ENCODE assay signal across 1 cellular context in the genomic region with DNA sequence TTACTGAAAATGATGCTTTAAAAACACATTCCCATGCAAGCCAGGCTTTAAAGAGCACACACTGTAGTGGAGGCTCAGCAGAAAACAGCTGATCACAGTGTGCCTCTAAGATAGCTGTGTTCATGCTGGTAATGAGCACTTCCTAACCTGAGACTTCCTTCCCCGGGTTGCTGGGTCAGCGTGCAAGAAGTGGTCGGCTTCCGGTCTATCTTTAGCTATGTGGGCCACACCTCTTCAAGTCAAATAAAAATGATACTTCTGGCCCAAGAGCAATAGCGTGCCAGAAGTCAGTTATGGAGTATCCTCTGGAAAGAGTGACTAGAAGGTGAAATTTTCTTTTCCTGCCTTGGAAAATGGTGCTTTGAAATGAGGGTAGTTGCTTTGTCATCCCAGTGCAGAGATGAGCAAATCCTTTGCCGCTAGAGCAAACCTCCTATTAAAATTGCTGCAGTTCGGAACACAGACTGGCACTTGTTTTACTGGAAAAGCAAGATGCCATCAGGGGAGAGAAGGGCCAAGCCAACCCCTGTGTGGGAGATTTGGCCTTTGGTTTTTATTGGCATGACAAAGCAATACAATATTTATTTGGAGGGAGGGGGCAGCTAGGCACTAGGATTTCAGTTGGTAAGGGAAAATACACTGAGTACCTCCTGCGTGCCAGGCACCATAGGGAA.
A peak's percentile ranks its signal among the peaks of the same experiment; 100 is the strongest.
TF ChIP-seq lines count a peak whose summit lies in the region.

No MANE protein-coding gene starts in this region.

TF ChIP-seq in K562, 482 proteins besides CTCF, POLR2A, EP300 and RAD21 (continued from another document and continues in another):
- TF ChIP-seq CUX1 (CRISPR knock-in tag; IDR thresholded peaks at IDR 0.05) (no peak), FOSL1 (tag; conservative IDR thresholded peaks at IDR 0.05) (no peak), ZNF143 (CRISPR knock-in tag; IDR thresholded peaks at IDR 0.05) (peak; percentile 17; the same call in 1 of the 2 replicates), TRIM25 (IDR thresholded peaks at IDR 0.05; ENCODE audit: borderline replicate concordance) (no peak), SAP30 (IDR thresholded peaks at IDR 0.05; ENCODE audit: borderline replicate concordance, insufficient read depth, low read depth, low read length, poor library complexity, severe bottlenecking) (no peak), KHSRP (IDR thresholded peaks at IDR 0.05) (no peak), NBN (IDR thresholded peaks at IDR 0.05; ENCODE audit: low read depth) (no peak), ZNF408 (CRISPR knock-in tag; IDR thresholded peaks at IDR 0.05; ENCODE audit: low read depth) (no peak), BMI1 (IDR thresholded peaks at IDR 0.05; ENCODE audit: low read length) (no peak), TCF3 (CRISPR knock-in tag; IDR thresholded peaks at IDR 0.05) (0 out of 2 replicates have a peak, but pooled peaks have one; percentile 33), SRSF1 (IDR thresholded peaks at IDR 0.05; ENCODE audit: low read depth, low read length) (no peak), MIER1 (IDR thresholded peaks at IDR 0.05; ENCODE audit: low read depth) (no peak), ETS2 (tag; IDR thresholded peaks at IDR 0.05; ENCODE audit: borderline replicate concordance, poor library complexity, severe bottlenecking) (no peak), ETV5 (CRISPR knock-in tag; IDR thresholded peaks at IDR 0.05; ENCODE audit: low read depth) (no peak), TEAD4 (IDR thresholded peaks at IDR 0.05; ENCODE audit: low read length) (no peak), TEAD4 (CRISPR knock-in tag; IDR thresholded peaks at IDR 0.05; ENCODE audit: borderline replicate concordance) (no peak), ZBTB17 (CRISPR knock-in tag; IDR thresholded peaks at IDR 0.05) (no peak), HLTF (IDR thresholded peaks at IDR 0.05) (no peak), U2AF2 (optimal IDR thresholded peaks at IDR 0.05; ENCODE audit: low read depth, low read length) (no peak), FOXO4 (CRISPR knock-in tag; IDR thresholded peaks at IDR 0.05) (no peak), ETV1 (tag; conservative IDR thresholded peaks at IDR 0.05; ENCODE audit: low read depth) (peak; percentile 29; the same call in 1 of the 2 replicates), ZNF445 (CRISPR knock-in tag; IDR thresholded peaks at IDR 0.05; ENCODE audit: low read depth) (no peak), GABPA (tag; conservative IDR thresholded peaks at IDR 0.05; ENCODE audit: low read depth) (peak; percentile 49), NCOR1 (IDR thresholded peaks at IDR 0.05) (0 out of 2 replicates have a peak, but pooled peaks have one; percentile 11), ZNF384 (IDR thresholded peaks at IDR 0.05; ENCODE audit: low read depth, low read length) (no peak), ZNF507 (tag; conservative IDR thresholded peaks at IDR 0.05) (no peak), ZNF740 (CRISPR knock-in tag; IDR thresholded peaks at IDR 0.05) (no peak), ZNF740 (tag; IDR thresholded peaks at IDR 0.05) (no peak), HNRNPL (IDR thresholded peaks at IDR 0.05; ENCODE audit: low read depth, low read length) (no peak), ZNF12 (CRISPR knock-in tag; IDR thresholded peaks at IDR 0.05) (no peak), THRAP3 (IDR thresholded peaks at IDR 0.05; ENCODE audit: borderline replicate concordance) (no peak)
- TF ChIP-seq, protein P1, sequence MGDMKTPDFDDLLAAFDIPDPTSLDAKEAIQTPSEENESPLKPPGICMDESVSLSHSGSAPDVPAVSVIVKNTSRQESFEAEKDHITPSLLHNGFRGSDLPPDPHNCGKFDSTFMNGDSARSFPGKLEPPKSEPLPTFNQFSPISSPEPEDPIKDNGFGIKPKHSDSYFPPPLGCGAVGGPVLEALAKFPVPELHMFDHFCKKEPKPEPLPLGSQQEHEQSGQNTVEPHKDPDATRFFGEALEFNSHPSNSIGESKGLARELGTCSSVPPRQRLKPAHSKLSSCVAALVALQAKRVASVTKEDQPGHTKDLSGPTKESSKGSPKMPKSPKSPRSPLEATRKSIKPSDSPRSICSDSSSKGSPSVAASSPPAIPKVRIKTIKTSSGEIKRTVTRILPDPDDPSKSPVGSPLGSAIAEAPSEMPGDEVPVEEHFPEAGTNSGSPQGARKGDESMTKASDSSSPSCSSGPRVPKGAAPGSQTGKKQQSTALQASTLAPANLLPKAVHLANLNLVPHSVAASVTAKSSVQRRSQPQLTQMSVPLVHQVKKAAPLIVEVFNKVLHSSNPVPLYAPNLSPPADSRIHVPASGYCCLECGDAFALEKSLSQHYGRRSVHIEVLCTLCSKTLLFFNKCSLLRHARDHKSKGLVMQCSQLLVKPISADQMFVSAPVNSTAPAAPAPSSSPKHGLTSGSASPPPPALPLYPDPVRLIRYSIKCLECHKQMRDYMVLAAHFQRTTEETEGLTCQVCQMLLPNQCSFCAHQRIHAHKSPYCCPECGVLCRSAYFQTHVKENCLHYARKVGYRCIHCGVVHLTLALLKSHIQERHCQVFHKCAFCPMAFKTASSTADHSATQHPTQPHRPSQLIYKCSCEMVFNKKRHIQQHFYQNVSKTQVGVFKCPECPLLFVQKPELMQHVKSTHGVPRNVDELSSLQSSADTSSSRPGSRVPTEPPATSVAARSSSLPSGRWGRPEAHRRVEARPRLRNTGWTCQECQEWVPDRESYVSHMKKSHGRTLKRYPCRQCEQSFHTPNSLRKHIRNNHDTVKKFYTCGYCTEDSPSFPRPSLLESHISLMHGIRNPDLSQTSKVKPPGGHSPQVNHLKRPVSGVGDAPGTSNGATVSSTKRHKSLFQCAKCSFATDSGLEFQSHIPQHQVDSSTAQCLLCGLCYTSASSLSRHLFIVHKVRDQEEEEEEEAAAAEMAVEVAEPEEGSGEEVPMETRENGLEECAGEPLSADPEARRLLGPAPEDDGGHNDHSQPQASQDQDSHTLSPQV (IDR thresholded peaks at IDR 0.05) = 0 out of 2 replicates have a peak, but pooled peaks have one; percentile 19
- TF ChIP-seq, protein P2, sequence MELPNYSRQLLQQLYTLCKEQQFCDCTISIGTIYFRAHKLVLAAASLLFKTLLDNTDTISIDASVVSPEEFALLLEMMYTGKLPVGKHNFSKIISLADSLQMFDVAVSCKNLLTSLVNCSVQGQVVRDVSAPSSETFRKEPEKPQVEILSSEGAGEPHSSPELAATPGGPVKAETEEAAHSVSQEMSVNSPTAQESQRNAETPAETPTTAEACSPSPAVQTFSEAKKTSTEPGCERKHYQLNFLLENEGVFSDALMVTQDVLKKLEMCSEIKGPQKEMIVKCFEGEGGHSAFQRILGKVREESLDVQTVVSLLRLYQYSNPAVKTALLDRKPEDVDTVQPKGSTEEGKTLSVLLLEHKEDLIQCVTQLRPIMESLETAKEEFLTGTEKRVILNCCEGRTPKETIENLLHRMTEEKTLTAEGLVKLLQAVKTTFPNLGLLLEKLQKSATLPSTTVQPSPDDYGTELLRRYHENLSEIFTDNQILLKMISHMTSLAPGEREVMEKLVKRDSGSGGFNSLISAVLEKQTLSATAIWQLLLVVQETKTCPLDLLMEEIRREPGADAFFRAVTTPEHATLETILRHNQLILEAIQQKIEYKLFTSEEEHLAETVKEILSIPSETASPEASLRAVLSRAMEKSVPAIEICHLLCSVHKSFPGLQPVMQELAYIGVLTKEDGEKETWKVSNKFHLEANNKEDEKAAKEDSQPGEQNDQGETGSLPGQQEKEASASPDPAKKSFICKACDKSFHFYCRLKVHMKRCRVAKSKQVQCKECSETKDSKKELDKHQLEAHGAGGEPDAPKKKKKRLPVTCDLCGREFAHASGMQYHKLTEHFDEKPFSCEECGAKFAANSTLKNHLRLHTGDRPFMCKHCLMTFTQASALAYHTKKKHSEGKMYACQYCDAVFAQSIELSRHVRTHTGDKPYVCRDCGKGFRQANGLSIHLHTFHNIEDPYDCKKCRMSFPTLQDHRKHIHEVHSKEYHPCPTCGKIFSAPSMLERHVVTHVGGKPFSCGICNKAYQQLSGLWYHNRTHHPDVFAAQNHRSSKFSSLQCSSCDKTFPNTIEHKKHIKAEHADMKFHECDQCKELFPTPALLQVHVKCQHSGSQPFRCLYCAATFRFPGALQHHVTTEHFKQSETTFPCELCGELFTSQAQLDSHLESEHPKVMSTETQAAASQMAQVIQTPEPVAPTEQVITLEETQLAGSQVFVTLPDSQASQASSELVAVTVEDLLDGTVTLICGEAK (IDR thresholded peaks at IDR 0.05) = peak; percentile 67
- TF ChIP-seq, protein P2 (CRISPR knock-in tag; IDR thresholded peaks at IDR 0.05) = no peak
